1 cellular context compared by ENCODE assay signal in genomic region chr19:44636439-44637389, GRCh38.
A peak's percentile ranks its signal among the peaks of the same experiment; 100 is the strongest.
TF ChIP-seq lines count a peak whose summit lies in the region.

No MANE protein-coding gene starts in this region.

TF ChIP-seq in HepG2, 621 proteins besides CTCF, POLR2A, EP300 and RAD21 (continued from another document and continues in another):
- TF ChIP-seq, protein P1, sequence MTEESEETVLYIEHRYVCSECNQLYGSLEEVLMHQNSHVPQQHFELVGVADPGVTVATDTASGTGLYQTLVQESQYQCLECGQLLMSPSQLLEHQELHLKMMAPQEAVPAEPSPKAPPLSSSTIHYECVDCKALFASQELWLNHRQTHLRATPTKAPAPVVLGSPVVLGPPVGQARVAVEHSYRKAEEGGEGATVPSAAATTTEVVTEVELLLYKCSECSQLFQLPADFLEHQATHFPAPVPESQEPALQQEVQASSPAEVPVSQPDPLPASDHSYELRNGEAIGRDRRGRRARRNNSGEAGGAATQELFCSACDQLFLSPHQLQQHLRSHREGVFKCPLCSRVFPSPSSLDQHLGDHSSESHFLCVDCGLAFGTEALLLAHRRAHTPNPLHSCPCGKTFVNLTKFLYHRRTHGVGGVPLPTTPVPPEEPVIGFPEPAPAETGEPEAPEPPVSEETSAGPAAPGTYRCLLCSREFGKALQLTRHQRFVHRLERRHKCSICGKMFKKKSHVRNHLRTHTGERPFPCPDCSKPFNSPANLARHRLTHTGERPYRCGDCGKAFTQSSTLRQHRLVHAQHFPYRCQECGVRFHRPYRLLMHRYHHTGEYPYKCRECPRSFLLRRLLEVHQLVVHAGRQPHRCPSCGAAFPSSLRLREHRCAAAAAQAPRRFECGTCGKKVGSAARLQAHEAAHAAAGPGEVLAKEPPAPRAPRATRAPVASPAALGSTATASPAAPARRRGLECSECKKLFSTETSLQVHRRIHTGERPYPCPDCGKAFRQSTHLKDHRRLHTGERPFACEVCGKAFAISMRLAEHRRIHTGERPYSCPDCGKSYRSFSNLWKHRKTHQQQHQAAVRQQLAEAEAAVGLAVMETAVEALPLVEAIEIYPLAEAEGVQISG (CRISPR knock-in tag; IDR thresholded peaks at IDR 0.05), result peak; percentile 12; the same call in 1 of the 2 replicates
- no peak for TF ChIP-seq SNRNP70 (IDR thresholded peaks at IDR 0.05; ENCODE audit: low read depth, low read length)
- TF ChIP-seq THAP8 (CRISPR knock-in tag; IDR thresholded peaks at IDR 0.05; ENCODE audit: borderline replicate concordance), result no peak
- no peak for TF ChIP-seq NBN (conservative IDR thresholded peaks at IDR 0.05)
- no peak for TF ChIP-seq AHR (CRISPR knock-in tag; IDR thresholded peaks at IDR 0.05)
- no peak for TF ChIP-seq LCORL (IDR thresholded peaks at IDR 0.05)
- peak; percentile 63 for TF ChIP-seq LCORL (CRISPR knock-in tag; IDR thresholded peaks at IDR 0.05)
- TF ChIP-seq MLX (CRISPR knock-in tag; IDR thresholded peaks at IDR 0.05), result 0 out of 2 replicates have a peak, but pooled peaks have one; percentile 24
- no peak for TF ChIP-seq ZC3H4 (CRISPR knock-in tag; IDR thresholded peaks at IDR 0.05; ENCODE audit: borderline replicate concordance)
- TF ChIP-seq, protein P2, sequence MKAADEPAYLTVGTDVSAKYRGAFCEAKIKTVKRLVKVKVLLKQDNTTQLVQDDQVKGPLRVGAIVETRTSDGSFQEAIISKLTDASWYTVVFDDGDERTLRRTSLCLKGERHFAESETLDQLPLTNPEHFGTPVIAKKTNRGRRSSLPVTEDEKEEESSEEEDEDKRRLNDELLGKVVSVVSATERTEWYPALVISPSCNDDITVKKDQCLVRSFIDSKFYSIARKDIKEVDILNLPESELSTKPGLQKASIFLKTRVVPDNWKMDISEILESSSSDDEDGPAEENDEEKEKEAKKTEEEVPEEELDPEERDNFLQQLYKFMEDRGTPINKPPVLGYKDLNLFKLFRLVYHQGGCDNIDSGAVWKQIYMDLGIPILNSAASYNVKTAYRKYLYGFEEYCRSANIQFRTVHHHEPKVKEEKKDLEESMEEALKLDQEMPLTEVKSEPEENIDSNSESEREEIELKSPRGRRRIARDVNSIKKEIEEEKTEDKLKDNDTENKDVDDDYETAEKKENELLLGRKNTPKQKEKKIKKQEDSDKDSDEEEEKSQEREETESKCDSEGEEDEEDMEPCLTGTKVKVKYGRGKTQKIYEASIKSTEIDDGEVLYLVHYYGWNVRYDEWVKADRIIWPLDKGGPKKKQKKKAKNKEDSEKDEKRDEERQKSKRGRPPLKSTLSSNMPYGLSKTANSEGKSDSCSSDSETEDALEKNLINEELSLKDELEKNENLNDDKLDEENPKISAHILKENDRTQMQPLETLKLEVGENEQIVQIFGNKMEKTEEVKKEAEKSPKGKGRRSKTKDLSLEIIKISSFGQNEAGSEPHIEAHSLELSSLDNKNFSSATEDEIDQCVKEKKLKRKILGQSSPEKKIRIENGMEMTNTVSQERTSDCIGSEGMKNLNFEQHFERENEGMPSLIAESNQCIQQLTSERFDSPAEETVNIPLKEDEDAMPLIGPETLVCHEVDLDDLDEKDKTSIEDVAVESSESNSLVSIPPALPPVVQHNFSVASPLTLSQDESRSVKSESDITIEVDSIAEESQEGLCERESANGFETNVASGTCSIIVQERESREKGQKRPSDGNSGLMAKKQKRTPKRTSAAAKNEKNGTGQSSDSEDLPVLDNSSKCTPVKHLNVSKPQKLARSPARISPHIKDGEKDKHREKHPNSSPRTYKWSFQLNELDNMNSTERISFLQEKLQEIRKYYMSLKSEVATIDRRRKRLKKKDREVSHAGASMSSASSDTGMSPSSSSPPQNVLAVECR (CRISPR knock-in tag; IDR thresholded peaks at IDR 0.05; ENCODE audit: borderline replicate concordance), result 0 out of 2 replicates have a peak, but pooled peaks have one; percentile 10
- TF ChIP-seq, protein P3, sequence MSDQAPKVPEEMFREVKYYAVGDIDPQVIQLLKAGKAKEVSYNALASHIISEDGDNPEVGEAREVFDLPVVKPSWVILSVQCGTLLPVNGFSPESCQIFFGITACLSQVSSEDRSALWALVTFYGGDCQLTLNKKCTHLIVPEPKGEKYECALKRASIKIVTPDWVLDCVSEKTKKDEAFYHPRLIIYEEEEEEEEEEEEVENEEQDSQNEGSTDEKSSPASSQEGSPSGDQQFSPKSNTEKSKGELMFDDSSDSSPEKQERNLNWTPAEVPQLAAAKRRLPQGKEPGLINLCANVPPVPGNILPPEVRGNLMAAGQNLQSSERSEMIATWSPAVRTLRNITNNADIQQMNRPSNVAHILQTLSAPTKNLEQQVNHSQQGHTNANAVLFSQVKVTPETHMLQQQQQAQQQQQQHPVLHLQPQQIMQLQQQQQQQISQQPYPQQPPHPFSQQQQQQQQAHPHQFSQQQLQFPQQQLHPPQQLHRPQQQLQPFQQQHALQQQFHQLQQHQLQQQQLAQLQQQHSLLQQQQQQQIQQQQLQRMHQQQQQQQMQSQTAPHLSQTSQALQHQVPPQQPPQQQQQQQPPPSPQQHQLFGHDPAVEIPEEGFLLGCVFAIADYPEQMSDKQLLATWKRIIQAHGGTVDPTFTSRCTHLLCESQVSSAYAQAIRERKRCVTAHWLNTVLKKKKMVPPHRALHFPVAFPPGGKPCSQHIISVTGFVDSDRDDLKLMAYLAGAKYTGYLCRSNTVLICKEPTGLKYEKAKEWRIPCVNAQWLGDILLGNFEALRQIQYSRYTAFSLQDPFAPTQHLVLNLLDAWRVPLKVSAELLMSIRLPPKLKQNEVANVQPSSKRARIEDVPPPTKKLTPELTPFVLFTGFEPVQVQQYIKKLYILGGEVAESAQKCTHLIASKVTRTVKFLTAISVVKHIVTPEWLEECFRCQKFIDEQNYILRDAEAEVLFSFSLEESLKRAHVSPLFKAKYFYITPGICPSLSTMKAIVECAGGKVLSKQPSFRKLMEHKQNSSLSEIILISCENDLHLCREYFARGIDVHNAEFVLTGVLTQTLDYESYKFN (CRISPR knock-in tag; conservative IDR thresholded peaks at IDR 0.05), result peak; percentile 89
- no peak for TF ChIP-seq GTF2F1 (IDR thresholded peaks at IDR 0.05; ENCODE audit: low read length)
- peak; percentile 26; the same call in 1 of the 2 replicates for TF ChIP-seq POGZ (CRISPR knock-in tag; IDR thresholded peaks at IDR 0.05)
- TF ChIP-seq KDM3A (CRISPR knock-in tag; IDR thresholded peaks at IDR 0.05; ENCODE audit: low read depth), result no peak
- TF ChIP-seq XBP1 (CRISPR knock-in tag; IDR thresholded peaks at IDR 0.05), result no peak
- TF ChIP-seq, protein P4, sequence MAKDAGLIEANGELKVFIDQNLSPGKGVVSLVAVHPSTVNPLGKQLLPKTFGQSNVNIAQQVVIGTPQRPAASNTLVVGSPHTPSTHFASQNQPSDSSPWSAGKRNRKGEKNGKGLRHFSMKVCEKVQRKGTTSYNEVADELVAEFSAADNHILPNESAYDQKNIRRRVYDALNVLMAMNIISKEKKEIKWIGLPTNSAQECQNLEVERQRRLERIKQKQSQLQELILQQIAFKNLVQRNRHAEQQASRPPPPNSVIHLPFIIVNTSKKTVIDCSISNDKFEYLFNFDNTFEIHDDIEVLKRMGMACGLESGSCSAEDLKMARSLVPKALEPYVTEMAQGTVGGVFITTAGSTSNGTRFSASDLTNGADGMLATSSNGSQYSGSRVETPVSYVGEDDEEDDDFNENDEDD (CRISPR knock-in tag; IDR thresholded peaks at IDR 0.05; ENCODE audit: borderline replicate concordance), result no peak
- no peak for TF ChIP-seq ZBTB8A (CRISPR knock-in tag; IDR thresholded peaks at IDR 0.05; ENCODE audit: borderline replicate concordance, low read depth)
- no peak for TF ChIP-seq WIZ (CRISPR knock-in tag; IDR thresholded peaks at IDR 0.05)
- TF ChIP-seq ZNF460 (CRISPR knock-in tag; IDR thresholded peaks at IDR 0.05; ENCODE audit: borderline replicate concordance), result no peak
- no peak for TF ChIP-seq FOXK1 (CRISPR knock-in tag; IDR thresholded peaks at IDR 0.05; ENCODE audit: borderline replicate concordance, low read depth)
- no peak for TF ChIP-seq HIVEP1 (CRISPR knock-in tag; IDR thresholded peaks at IDR 0.05)
- no peak for TF ChIP-seq ZNF619 (CRISPR knock-in tag; IDR thresholded peaks at IDR 0.05)
- no peak for TF ChIP-seq ZNF3 (CRISPR knock-in tag; IDR thresholded peaks at IDR 0.05)
- no peak for TF ChIP-seq ZNF44 (CRISPR knock-in tag; IDR thresholded peaks at IDR 0.05)
- no peak for TF ChIP-seq ZNF850 (CRISPR knock-in tag; conservative IDR thresholded peaks at IDR 0.05)
- TF ChIP-seq SP5 (CRISPR knock-in tag; IDR thresholded peaks at IDR 0.05; ENCODE audit: borderline replicate concordance, low read depth), result peak; percentile 15; the same call in 1 of the 2 replicates
- no peak for TF ChIP-seq SCMH1 (CRISPR knock-in tag; IDR thresholded peaks at IDR 0.05; ENCODE audit: borderline replicate concordance)
- no peak for TF ChIP-seq BATF2 (CRISPR knock-in tag; IDR thresholded peaks at IDR 0.05)
- TF ChIP-seq TBX2 (CRISPR knock-in tag; IDR thresholded peaks at IDR 0.05; ENCODE audit: borderline replicate concordance), result peak; percentile 47; the same call in 1 of the 2 replicates
- TF ChIP-seq NR1H2 (CRISPR knock-in tag; IDR thresholded peaks at IDR 0.05; ENCODE audit: borderline replicate concordance, low read depth), result no peak
- TF ChIP-seq ZSCAN20 (CRISPR knock-in tag; IDR thresholded peaks at IDR 0.05; ENCODE audit: borderline replicate concordance), result no peak
- no peak for TF ChIP-seq ZBTB42 (CRISPR knock-in tag; IDR thresholded peaks at IDR 0.05)
- no peak for TF ChIP-seq ZNF468 (CRISPR knock-in tag; IDR thresholded peaks at IDR 0.05)
- TF ChIP-seq PHF8 (CRISPR knock-in tag; IDR thresholded peaks at IDR 0.05), result no peak
- no peak for TF ChIP-seq SETDB1 (CRISPR knock-in tag; IDR thresholded peaks at IDR 0.05; ENCODE audit: borderline replicate concordance)
- TF ChIP-seq, protein P5, sequence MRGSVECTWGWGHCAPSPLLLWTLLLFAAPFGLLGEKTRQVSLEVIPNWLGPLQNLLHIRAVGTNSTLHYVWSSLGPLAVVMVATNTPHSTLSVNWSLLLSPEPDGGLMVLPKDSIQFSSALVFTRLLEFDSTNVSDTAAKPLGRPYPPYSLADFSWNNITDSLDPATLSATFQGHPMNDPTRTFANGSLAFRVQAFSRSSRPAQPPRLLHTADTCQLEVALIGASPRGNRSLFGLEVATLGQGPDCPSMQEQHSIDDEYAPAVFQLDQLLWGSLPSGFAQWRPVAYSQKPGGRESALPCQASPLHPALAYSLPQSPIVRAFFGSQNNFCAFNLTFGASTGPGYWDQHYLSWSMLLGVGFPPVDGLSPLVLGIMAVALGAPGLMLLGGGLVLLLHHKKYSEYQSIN (CRISPR knock-in tag; IDR thresholded peaks at IDR 0.05; ENCODE audit: borderline replicate concordance), result no peak
- TF ChIP-seq BRD4 (CRISPR knock-in tag; IDR thresholded peaks at IDR 0.05), result no peak
- TF ChIP-seq HOXA9 (CRISPR knock-in tag; IDR thresholded peaks at IDR 0.05; ENCODE audit: borderline replicate concordance), result no peak
- TF ChIP-seq RARA (CRISPR knock-in tag; IDR thresholded peaks at IDR 0.05), result peak; percentile 53; the same call in 1 of the 2 replicates
- TF ChIP-seq ZFP91 (CRISPR knock-in tag; IDR thresholded peaks at IDR 0.05; ENCODE audit: borderline replicate concordance), result no peak
- no peak for TF ChIP-seq ZNF274 (CRISPR knock-in tag; IDR thresholded peaks at IDR 0.05)
- peak; percentile 100 for TF ChIP-seq ZFP90 (CRISPR knock-in tag; IDR thresholded peaks at IDR 0.05; ENCODE audit: borderline replicate concordance)
- peak; percentile 69 for TF ChIP-seq GATAD2A (CRISPR knock-in tag; IDR thresholded peaks at IDR 0.05)
- no peak for TF ChIP-seq SIX4 (CRISPR knock-in tag; IDR thresholded peaks at IDR 0.05)
- TF ChIP-seq GATAD1 (CRISPR knock-in tag; IDR thresholded peaks at IDR 0.05), result no peak
- no peak for TF ChIP-seq PHF5A (CRISPR knock-in tag; IDR thresholded peaks at IDR 0.05; ENCODE audit: low read depth, unreplicated experiment)
- no peak for TF ChIP-seq NR2F1 (CRISPR knock-in tag; IDR thresholded peaks at IDR 0.05)
- no peak for TF ChIP-seq SMAD3 (CRISPR knock-in tag; IDR thresholded peaks at IDR 0.05)
- TF ChIP-seq, protein P6, sequence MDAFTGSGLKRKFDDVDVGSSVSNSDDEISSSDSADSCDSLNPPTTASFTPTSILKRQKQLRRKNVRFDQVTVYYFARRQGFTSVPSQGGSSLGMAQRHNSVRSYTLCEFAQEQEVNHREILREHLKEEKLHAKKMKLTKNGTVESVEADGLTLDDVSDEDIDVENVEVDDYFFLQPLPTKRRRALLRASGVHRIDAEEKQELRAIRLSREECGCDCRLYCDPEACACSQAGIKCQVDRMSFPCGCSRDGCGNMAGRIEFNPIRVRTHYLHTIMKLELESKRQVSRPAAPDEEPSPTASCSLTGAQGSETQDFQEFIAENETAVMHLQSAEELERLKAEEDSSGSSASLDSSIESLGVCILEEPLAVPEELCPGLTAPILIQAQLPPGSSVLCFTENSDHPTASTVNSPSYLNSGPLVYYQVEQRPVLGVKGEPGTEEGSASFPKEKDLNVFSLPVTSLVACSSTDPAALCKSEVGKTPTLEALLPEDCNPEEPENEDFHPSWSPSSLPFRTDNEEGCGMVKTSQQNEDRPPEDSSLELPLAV (CRISPR knock-in tag; conservative IDR thresholded peaks at IDR 0.05; ENCODE audit: low read depth), result no peak
- no peak for TF ChIP-seq ZNF776 (CRISPR knock-in tag; IDR thresholded peaks at IDR 0.05)
- peak; percentile 13; the same call in 1 of the 2 replicates for TF ChIP-seq ELF3 (CRISPR knock-in tag; IDR thresholded peaks at IDR 0.05)
- TF ChIP-seq ISX (CRISPR knock-in tag; conservative IDR thresholded peaks at IDR 0.05), result no peak
- TF ChIP-seq NCOA2 (CRISPR knock-in tag; IDR thresholded peaks at IDR 0.05), result no peak; the same call in 1 of the 2 replicates
